Comparison of ENCODE assay signal across 7 cellular contexts in genomic region chr17:26881195-26881594, GRCh38.
DNase-seq lines count a peak whose midpoint lies in the region; ATAC-seq and TF ChIP-seq lines count a peak whose summit lies in the region.
"Not testable (repeated sequence)": the region's sequence is repeated elsewhere in the genome, so short reads cannot be mapped to it uniquely, and the experiment has no call there.

No MANE protein-coding gene starts in this region.

- ATAC-seq in GM23338, result not testable (repeated sequence)
- ATAC-seq in IMR-90 (ENCODE audit: low read depth), result peak; percentile 4; the same call in 1 of the 2 replicates
- peak; percentile 15 for ATAC-seq in activated T-helper 17 cell treated with anti-CD3 and anti-CD28 coated beads, Interleukin-2, amount 50 U/mL, for 72 hours (replicated peaks)
- ATAC-seq in right cardiac atrium, result peak; percentile 34 to 39
- peak; percentile 28 for ATAC-seq in naive thymus-derived CD4-positive, alpha-beta T cell
- ATAC-seq in stimulated activated memory B cell treated with anti-CD40 and anti-IgM and Interleukin-4, amounts not matched to agents 10 μg/mL and 1 μg/mL and 100 μg/mL, for 72 hours, result peak; percentile 13

- not testable (repeated sequence) for H3K36me3 Mint-ChIP-seq in GM23338 (ENCODE audit: low read depth); activated T-helper 17 cell treated with anti-CD3 and anti-CD28 coated beads, Interleukin-2, amount 50 U/mL, for 72 hours (ENCODE audit: low read depth); naive thymus-derived CD4-positive, alpha-beta T cell; stimulated activated memory B cell treated with anti-CD40 and anti-IgM and Interleukin-4, amounts not matched to agents 10 μg/mL and 1 μg/mL and 100 μg/mL, for 72 hours

- H3K27me3 Mint-ChIP-seq in GM23338 (ENCODE audit: insufficient read depth, low read depth, poor library complexity); activated T-helper 17 cell treated with anti-CD3 and anti-CD28 coated beads, Interleukin-2, amount 50 U/mL, for 72 hours; naive thymus-derived CD4-positive, alpha-beta T cell; stimulated activated memory B cell treated with anti-CD40 and anti-IgM and Interleukin-4, amounts not matched to agents 10 μg/mL and 1 μg/mL and 100 μg/mL, for 72 hours: not testable (repeated sequence)

- H3K9me3 ChIP-seq in IMR-90 (ENCODE audit: control insufficient read depth, insufficient read depth, low read length), result peaks cover 13% of the 10 kb centered on the region
- peaks cover 0 to 31% (median 17%) of the 10 kb centered on the region in 4 donors for H3K9me3 ChIP-seq in esophagus muscularis mucosa
- H3K9me3 ChIP-seq in right cardiac atrium (ENCODE audit: control insufficient read depth, low read length), result not testable (repeated sequence)
- peaks cover 0 to 38% (median 0%) of the 10 kb centered on the region in 3 experiments for H3K9me3 ChIP-seq in naive thymus-derived CD4-positive, alpha-beta T cell (ENCODE audit: control insufficient read depth in 2 of 3, low read length in 3 of 3)

- WGBS in IMR-90 (ENCODE audit: extremely low coverage in 2 of 2, insufficient read length in 1 of 2), 2 experiments, result no CpG with 5 or more reads among the region's 2 CpGs
- 60% methylated on average over 1 of the region's 2 CpGs for WGBS in esophagus muscularis mucosa
- 89% methylated on average over 1 of the region's 2 CpGs for WGBS in right cardiac atrium

- H3K56ac ChIP-seq in IMR-90 (ENCODE audit: extremely low read depth, insufficient read depth, low read length), result not testable (repeated sequence)

- not testable (repeated sequence) for H3F3A ChIP-seq in GM23338 (replicated peaks; ENCODE audit: low read depth)

- not testable (repeated sequence) for H4K91ac ChIP-seq in IMR-90 (ENCODE audit: insufficient read depth, low read depth, low read length)

- H3K14ac ChIP-seq in IMR-90 (replicated peaks; ENCODE audit: low read depth, low read length), result not testable (repeated sequence)

- H4K20me1 ChIP-seq in GM23338 (replicated peaks; ENCODE audit: insufficient read depth); IMR-90 (ENCODE audit: insufficient read depth, low read length): not testable (repeated sequence)

- TF ChIP-seq RAD21 in IMR-90 (IDR thresholded peaks at IDR 0.05; ENCODE audit: low read length), result not testable (repeated sequence)

- H4K8ac ChIP-seq in IMR-90 (ENCODE audit: low read depth in 2 of 2, low read length in 2 of 2), result not testable (repeated sequence)

- H2BK15ac ChIP-seq in IMR-90 (ENCODE audit: low read depth, low read length), result not testable (repeated sequence)

- H3K27ac Mint-ChIP-seq in GM23338; activated T-helper 17 cell treated with anti-CD3 and anti-CD28 coated beads, Interleukin-2, amount 50 U/mL, for 72 hours; naive thymus-derived CD4-positive, alpha-beta T cell; stimulated activated memory B cell treated with anti-CD40 and anti-IgM and Interleukin-4, amounts not matched to agents 10 μg/mL and 1 μg/mL and 100 μg/mL, for 72 hours: not testable (repeated sequence)

- intact Hi-C loops in IMR-90 (cut with micrococcal nuclease); esophagus muscularis mucosa (cut with DNase I); right cardiac atrium (cut with DNase I); naive thymus-derived CD4-positive, alpha-beta T cell (cut with micrococcal nuclease): not testable (repeated sequence)

- not testable (repeated sequence) for H3K27me3 ChIP-seq in GM23338 (ENCODE audit: insufficient read depth); IMR-90 (ENCODE audit: control insufficient read depth, insufficient read depth, low read length); esophagus muscularis mucosa; right cardiac atrium (ENCODE audit: control insufficient read depth, insufficient read depth); naive thymus-derived CD4-positive, alpha-beta T cell (ENCODE audit: control insufficient read depth in 2 of 2, insufficient read depth in 2 of 2, low read length in 2 of 2)

- H2AK5ac ChIP-seq in IMR-90 (ENCODE audit: low read depth, low read length), result not testable (repeated sequence)

- H3K4me1 Mint-ChIP-seq in GM23338; activated T-helper 17 cell treated with anti-CD3 and anti-CD28 coated beads, Interleukin-2, amount 50 U/mL, for 72 hours; naive thymus-derived CD4-positive, alpha-beta T cell; stimulated activated memory B cell treated with anti-CD40 and anti-IgM and Interleukin-4, amounts not matched to agents 10 μg/mL and 1 μg/mL and 100 μg/mL, for 72 hours: not testable (repeated sequence)

- H3K4me3 ChIP-seq in GM23338; IMR-90 (ENCODE audit: insufficient read depth, low read depth, low read length); esophagus muscularis mucosa; right cardiac atrium (ENCODE audit: low read length); naive thymus-derived CD4-positive, alpha-beta T cell (ENCODE audit: low read length): not testable (repeated sequence)

- not testable (repeated sequence) for DNase-seq in GM23338 (ENCODE audit: low spot score); IMR-90; esophagus muscularis mucosa (ENCODE audit: extremely low spot score); right cardiac atrium; naive thymus-derived CD4-positive, alpha-beta T cell

- H3K18ac ChIP-seq in IMR-90 (ENCODE audit: low read depth, low read length), result not testable (repeated sequence)

- H3K79me2 ChIP-seq in GM23338 (replicated peaks; ENCODE audit: insufficient read depth), result not testable (repeated sequence)

- not testable (repeated sequence) for H3K23ac ChIP-seq in IMR-90 (ENCODE audit: low read depth, low read length)

- not testable (repeated sequence) for H2BK120ac ChIP-seq in IMR-90 (ENCODE audit: low read depth, low read length)

- H2AFZ ChIP-seq in GM23338; IMR-90 (replicated peaks; ENCODE audit: low read length, poor library complexity): not testable (repeated sequence)

- H3K4me2 ChIP-seq in GM23338; IMR-90 (ENCODE audit: low read depth, low read length): not testable (repeated sequence)

- H2AK9ac ChIP-seq in IMR-90 (replicated peaks; ENCODE audit: low read depth, low read length, poor library complexity), result not testable (repeated sequence)

- not testable (repeated sequence) for H3K27ac ChIP-seq in GM23338 (ENCODE audit: low read depth); IMR-90 (ENCODE audit: insufficient read depth, low read length); esophagus muscularis mucosa (replicated peaks in 1 of 4); right cardiac atrium (ENCODE audit: low read length); naive thymus-derived CD4-positive, alpha-beta T cell (ENCODE audit: low read depth, low read length)

- H3K4me3 Mint-ChIP-seq in GM23338; activated T-helper 17 cell treated with anti-CD3 and anti-CD28 coated beads, Interleukin-2, amount 50 U/mL, for 72 hours; naive thymus-derived CD4-positive, alpha-beta T cell; stimulated activated memory B cell treated with anti-CD40 and anti-IgM and Interleukin-4, amounts not matched to agents 10 μg/mL and 1 μg/mL and 100 μg/mL, for 72 hours: not testable (repeated sequence)

- H3K36me3 ChIP-seq in GM23338 (ENCODE audit: insufficient read depth); IMR-90 (ENCODE audit: control insufficient read depth, insufficient read depth, low read length); esophagus muscularis mucosa; naive thymus-derived CD4-positive, alpha-beta T cell (ENCODE audit: control insufficient read depth in 2 of 3, insufficient read depth in 3 of 3, low read length in 3 of 3): not testable (repeated sequence)

- TF ChIP-seq POLR2A in IMR-90 (IDR thresholded peaks at IDR 0.05; ENCODE audit: low read depth, low read length), result not testable (repeated sequence)
- peak; percentile 54 for TF ChIP-seq POLR2A in esophagus muscularis mucosa (IDR thresholded peaks at IDR 0.05; ENCODE audit: low read depth)

- not testable (repeated sequence) for H3K9me2 ChIP-seq in GM23338 (ENCODE audit: insufficient read depth)

- not testable (repeated sequence) for H3K9me1 ChIP-seq in IMR-90 (ENCODE audit: insufficient read depth, low read length)

- H3K79me1 ChIP-seq in IMR-90 (ENCODE audit: low read depth in 1 of 2, low read length in 2 of 2), result not testable (repeated sequence)

- H2BK5ac ChIP-seq in IMR-90 (ENCODE audit: low read depth, low read length, poor library complexity, severe bottlenecking), result not testable (repeated sequence)

- not testable (repeated sequence) for H3K9me3 Mint-ChIP-seq in GM23338; activated T-helper 17 cell treated with anti-CD3 and anti-CD28 coated beads, Interleukin-2, amount 50 U/mL, for 72 hours; stimulated activated memory B cell treated with anti-CD40 and anti-IgM and Interleukin-4, amounts not matched to agents 10 μg/mL and 1 μg/mL and 100 μg/mL, for 72 hours
- H3K9me3 Mint-ChIP-seq in naive thymus-derived CD4-positive, alpha-beta T cell, result peaks cover 0 to 10% (median 0%) of the 10 kb centered on the region in 11 donors

- not testable (repeated sequence) for H2BK20ac ChIP-seq in IMR-90 (ENCODE audit: low read depth, low read length)

- dilution Hi-C loops in IMR-90 (cut with HindIII; ENCODE audit: low sequenced_read_pairs, unreplicated experiment), result not testable (repeated sequence)

- not testable (repeated sequence) for H3K4ac ChIP-seq in IMR-90 (ENCODE audit: low read depth, low read length)

- CTCF ChIA-PET in IMR-90 (lab: Yijun Ruan, JAX); naive thymus-derived CD4-positive, alpha-beta T cell (lab: Charles Lee): not testable (repeated sequence)

- not testable (repeated sequence) for H3K9ac ChIP-seq in IMR-90 (ENCODE audit: low read depth, low read length)

- H3K4me1 ChIP-seq in GM23338 (ENCODE audit: insufficient read depth); IMR-90 (ENCODE audit: control insufficient read depth, insufficient read depth, low read length); esophagus muscularis mucosa; right cardiac atrium (ENCODE audit: control insufficient read depth, insufficient read depth, low read length); naive thymus-derived CD4-positive, alpha-beta T cell (ENCODE audit: control insufficient read depth in 2 of 2, insufficient read depth in 2 of 2, low read length in 2 of 2): not testable (repeated sequence)

- not testable (repeated sequence) for H4K5ac ChIP-seq in IMR-90 (ENCODE audit: low read depth, low read length)

- POLR2A ChIA-PET in IMR-90 (lab: Charles Lee; ENCODE audit: unreplicated experiment); naive thymus-derived CD4-positive, alpha-beta T cell (lab: Charles Lee): not testable (repeated sequence)

- TF ChIP-seq CTCF in GM23338 (conservative IDR thresholded peaks at IDR 0.05; ENCODE audit: low read depth in 2 of 2); IMR-90 (conservative IDR thresholded peaks at IDR 0.05; ENCODE audit: low read depth, low read length); esophagus muscularis mucosa (IDR thresholded peaks at IDR 0.05): not testable (repeated sequence)

- BruUV-seq in IMR-90 (replicated peaks; lab: Mats Ljungman, UMichigan), result not testable (repeated sequence)

- TF ChIP-seq EP300 in esophagus muscularis mucosa (IDR thresholded peaks at IDR 0.05), result not testable (repeated sequence)

- in situ Hi-C loops in IMR-90 (cut with MboI; ENCODE audit: low sequenced_read_pairs), result not testable (repeated sequence)
